Comparison of ENCODE assay signal across 11 cellular contexts in genomic region chr22:20424937-20425587, GRCh38. TPM values are rescaled to one million over a fixed set of nuclear protein-coding genes. Genes with fewer than 3 reads are reported as not detected.
DNase-seq lines count a peak whose midpoint lies in the region; ATAC-seq and TF ChIP-seq lines count a peak whose summit lies in the region.
"Had no signal": no experiment of that assay in that cellular context is flagged by ENCODE, and none has a peak within 500 bp of the region (broad histone marks: within the 10 kb centered on the region; RNA-seq: fewer than 3 reads in every experiment).

No MANE protein-coding gene starts in this region.

- DNase-seq in DMS53 (lab: John Stamatoyannopoulos, UW) (peak; percentile 4), DMS53 treated with DMSO at 0.1 percent for 48 hours (lab: John Stamatoyannopoulos, UW; ENCODE audit: unreplicated experiment) (no peak), foreskin keratinocyte (peak in 1 of 2 donors; percentile 39), psoas muscle (peak in 1 of 2 donors; percentile 80), HUDEP-2 (lab: John Stamatoyannopoulos, UW; ENCODE audit: unreplicated experiment in 76 of 76) (no peak), amniotic stem cell (lab: John Stamatoyannopoulos, UW) (no peak)
- no peak for DNase-seq in activated T-helper 1 cell treated with anti-CD3 and anti-CD28 coated beads, Interleukin-12 subunit alpha, Interleukin-12 subunit beta, Interleukin-2, Interleukin-4 antibody, amounts not matched to agents 30 ng/mL and 10 ng/mL and 1 ng/mL, durations not matched to agents 14 hours and 24 hours and 36 hours (ENCODE audit: low spot score)
- DNase-seq: kidney glomerular epithelial cell, OCI-M1 had no signal

- no peaks in the 10 kb centered on the region for H3K9me3 Mint-ChIP-seq in activated T-helper 1 cell treated with anti-CD3 and anti-CD28 coated beads, Interleukin-12 subunit alpha, Interleukin-12 subunit beta, Interleukin-2, Interleukin-4 antibody, amounts not matched to agents 30 ng/mL and 10 ng/mL and 1 ng/mL, durations not matched to agents 14 hours and 24 hours and 36 hours

- H3K9me3 ChIP-seq in psoas muscle = no peaks in the 10 kb centered on the region

- H3K27ac ChIP-seq in foreskin keratinocyte (no peak overlapping the region), psoas muscle (no peak overlapping the region)
- H3K27ac ChIP-seq: 22Rv1 had no signal

- no peak for TF ChIP-seq POLR2A in GM18505 (IDR thresholded peaks at IDR 0.05; ENCODE audit: borderline replicate concordance, extremely low read depth, insufficient read depth, insufficient read length)

- intact Hi-C loops in activated T-helper 1 cell treated with anti-CD3 and anti-CD28 coated beads, Interleukin-12 subunit alpha, Interleukin-12 subunit beta, Interleukin-2, Interleukin-4 antibody, amounts not matched to agents 30 ng/mL and 10 ng/mL and 1 ng/mL, durations not matched to agents 14 hours and 24 hours and 36 hours (cut with micrococcal nuclease) = no loop called here
- intact Hi-C loops in psoas muscle (cut with DNase I) = no loop called here

- H3K4me3 Mint-ChIP-seq in activated T-helper 1 cell treated with anti-CD3 and anti-CD28 coated beads, Interleukin-12 subunit alpha, Interleukin-12 subunit beta, Interleukin-2, Interleukin-4 antibody, amounts not matched to agents 30 ng/mL and 10 ng/mL and 1 ng/mL, durations not matched to agents 14 hours and 24 hours and 36 hours = peak overlapping the region; percentile 51

- H3K27me3 ChIP-seq in foreskin keratinocyte (peaks cover 69% of the 10 kb centered on the region), psoas muscle (ENCODE audit: insufficient read depth in 3 of 3, low read length in 2 of 3) (no peaks in the 10 kb centered on the region)

- no peak overlapping the region for H3K27ac Mint-ChIP-seq in activated T-helper 1 cell treated with anti-CD3 and anti-CD28 coated beads, Interleukin-12 subunit alpha, Interleukin-12 subunit beta, Interleukin-2, Interleukin-4 antibody, amounts not matched to agents 30 ng/mL and 10 ng/mL and 1 ng/mL, durations not matched to agents 14 hours and 24 hours and 36 hours

- H3K36me3 ChIP-seq in psoas muscle (ENCODE audit: insufficient read depth in 1 of 2, low read depth in 1 of 2) = no peaks in the 10 kb centered on the region

- no peak for TF ChIP-seq CTCF in foreskin keratinocyte (conservative IDR thresholded peaks at IDR 0.05)
- no peak for TF ChIP-seq CTCF in psoas muscle (IDR thresholded peaks at IDR 0.05)

- ATAC-seq in foreskin keratinocyte (peak; percentile 34), psoas muscle (peak in 1 of 4 donors; percentile 20), GM18505 (IDR thresholded peaks at IDR 0.05; ENCODE audit: unreplicated experiment) (no peak)

- peak overlapping the region; percentile 18 for H3K4me3 ChIP-seq in psoas muscle

- WGBS in psoas muscle, 3 donors = 83 to 86% (median 85%) methylated on average over 55 to 61 of the region's 61 CpGs

- H3K4me1 ChIP-seq in foreskin keratinocyte (no peaks in the 10 kb centered on the region), psoas muscle (peaks cover 13% of the 10 kb centered on the region)

- H3K4me1 Mint-ChIP-seq in activated T-helper 1 cell treated with anti-CD3 and anti-CD28 coated beads, Interleukin-12 subunit alpha, Interleukin-12 subunit beta, Interleukin-2, Interleukin-4 antibody, amounts not matched to agents 30 ng/mL and 10 ng/mL and 1 ng/mL, durations not matched to agents 14 hours and 24 hours and 36 hours (ENCODE audit: low read depth) = peaks cover 6% of the 10 kb centered on the region

- H3K27me3 Mint-ChIP-seq in activated T-helper 1 cell treated with anti-CD3 and anti-CD28 coated beads, Interleukin-12 subunit alpha, Interleukin-12 subunit beta, Interleukin-2, Interleukin-4 antibody, amounts not matched to agents 30 ng/mL and 10 ng/mL and 1 ng/mL, durations not matched to agents 14 hours and 24 hours and 36 hours (ENCODE audit: insufficient read depth) = peaks cover 28% of the 10 kb centered on the region

- peaks cover 1% of the 10 kb centered on the region for H3K36me3 Mint-ChIP-seq in activated T-helper 1 cell treated with anti-CD3 and anti-CD28 coated beads, Interleukin-12 subunit alpha, Interleukin-12 subunit beta, Interleukin-2, Interleukin-4 antibody, amounts not matched to agents 30 ng/mL and 10 ng/mL and 1 ng/mL, durations not matched to agents 14 hours and 24 hours and 36 hours (ENCODE audit: low read depth)

RNA-seq across cellular contexts. Expression of gene SCARF2, which starts 12.6 kb away (rescaled TPM):
- total RNA-seq in activated T-helper 1 cell treated with anti-CD3 and anti-CD28 coated beads, Interleukin-12 subunit alpha, Interleukin-12 subunit beta, Interleukin-2, Interleukin-4 antibody, amounts not matched to agents 30 ng/mL and 10 ng/mL and 1 ng/mL, durations not matched to agents 14 hours and 24 hours and 36 hours = 0.24 and 0.41 TPM in 2 replicates
- total RNA-seq in foreskin keratinocyte (0.14 and 0.24 TPM in 2 replicates), psoas muscle (1 to 10 TPM; 1.3 to 2.0 (median 1.8) TPM)
- polyA plus RNA-seq in foreskin keratinocyte (0.17 and 0.25 TPM in 2 replicates), psoas muscle (1 to 10 TPM in 1 of 3 donors, under 1 TPM in 2; 0.44 to 1.0 (median 0.86) TPM)

RNA-seq across cellular contexts. Expression of gene ZNF74, which starts 31.1 kb away (rescaled TPM):
- total RNA-seq in activated T-helper 1 cell treated with anti-CD3 and anti-CD28 coated beads, Interleukin-12 subunit alpha, Interleukin-12 subunit beta, Interleukin-2, Interleukin-4 antibody, amounts not matched to agents 30 ng/mL and 10 ng/mL and 1 ng/mL, durations not matched to agents 14 hours and 24 hours and 36 hours = 14.3 and 15.2 TPM in 2 replicates
- total RNA-seq in foreskin keratinocyte (9.2 and 10.7 TPM in 2 replicates), psoas muscle (1 to 10 TPM; 2.4 to 4.8 (median 4.3) TPM)
- polyA plus RNA-seq in foreskin keratinocyte (5.8 and 7.0 TPM in 2 replicates), psoas muscle (1 to 10 TPM; 2.1 to 4.6 (median 2.2) TPM)
